8 cellular contexts compared by ENCODE assay signal in genomic region chr17:67377727-67378443, GRCh38. TPM values are rescaled to one million over a fixed set of nuclear protein-coding genes. Genes with fewer than 3 reads are reported as not detected.
DNase-seq lines count a peak whose midpoint lies in the region; ATAC-seq and TF ChIP-seq lines count a peak whose summit lies in the region.

No MANE protein-coding gene starts in this region.

- no peaks in the 10 kb centered on the region for H3K27me3 ChIP-seq in gastroesophageal sphincter

- TF ChIP-seq POLR2A in gastroesophageal sphincter (IDR thresholded peaks at IDR 0.05) = peak; percentile 19 to 25

- TF ChIP-seq CTCF in gastroesophageal sphincter (IDR thresholded peaks at IDR 0.05) = peak; percentile 25 to 60 (median 36)

- 2% methylated on average over 8 of the region's 74 CpGs; no CpG with 5 or more reads in 1 of the 2 donors for WGBS in gastroesophageal sphincter (ENCODE audit: low coverage in 1 of 2), 2 donors

- no peaks in the 10 kb centered on the region for H3K9me3 ChIP-seq in gastroesophageal sphincter

- H3K4me1 ChIP-seq in gastroesophageal sphincter = peaks cover 0 to 53% (median 0%) of the 10 kb centered on the region in 3 donors

- DNase-seq in DMS 273 (lab: John Stamatoyannopoulos, UW; ENCODE audit: unreplicated experiment) (peak; percentile 77), DMS 273 treated with DMSO at 0.1 percent for 48 hours (lab: John Stamatoyannopoulos, UW) (no peak), occipital lobe (lab: John Stamatoyannopoulos, UW) (peak; percentile 19)
- peak in 3 of 4 experiments; percentile 47 to 57 (median 53) for DNase-seq in activated naive CD4-positive, alpha-beta T cell (lab: John Stamatoyannopoulos, UW)

- peak overlapping the region; percentile 57 to 99 (median 98) for H3K27ac ChIP-seq in gastroesophageal sphincter

- ATAC-seq in HG03045 (IDR thresholded peaks at IDR 0.05; ENCODE audit: unreplicated experiment) (peak; percentile 25), gastroesophageal sphincter (peak; percentile 24), HG03571 (IDR thresholded peaks at IDR 0.05; ENCODE audit: unreplicated experiment) (no peak)

- H3K36me3 ChIP-seq in gastroesophageal sphincter = no peaks in the 10 kb centered on the region

- no peak for TF ChIP-seq EP300 in gastroesophageal sphincter (IDR thresholded peaks at IDR 0.05)

- peak overlapping the region; percentile 73 to 76 for H3K4me3 ChIP-seq in gastroesophageal sphincter

TF ChIP-seq in PFSK-1, 5 proteins besides CTCF, POLR2A, EP300 and RAD21:
- TF ChIP-seq REST (IDR thresholded peaks at IDR 0.05; ENCODE audit: insufficient read depth in 1 of 2, low read depth in 2 of 2, low read length in 2 of 2) (no peak), SIN3A (IDR thresholded peaks at IDR 0.05; ENCODE audit: borderline replicate concordance, insufficient read depth, low read length) (peak; percentile 33; the same call in 1 of the 2 replicates)

RNA-seq across cellular contexts. Expression of gene PITPNC1, which starts 0.8 kb away (rescaled TPM):
- polyA plus RNA-seq in PFSK-1 (2012; ENCODE audit: insufficient read length, low read depth) = 142 TPM
- total RNA-seq in gastroesophageal sphincter (10 to 100 TPM in 3 of 4 donors, 1 to 10 TPM in 1; 7.6 to 30.1 (median 15.1) TPM), occipital lobe (60.8 TPM)

RNA-seq across cellular contexts. Expression of gene PSMD12, which starts 11.5 kb away (rescaled TPM):
- polyA plus RNA-seq in PFSK-1 (2012; ENCODE audit: insufficient read length, low read depth) = 161 TPM
- total RNA-seq in gastroesophageal sphincter = 10 to 100 TPM; 28.3 to 47.3 (median 37.3) TPM
- 53.5 TPM for total RNA-seq in occipital lobe
